Comparison of ENCODE assay signal across 8 cellular contexts in the genomic region with DNA sequence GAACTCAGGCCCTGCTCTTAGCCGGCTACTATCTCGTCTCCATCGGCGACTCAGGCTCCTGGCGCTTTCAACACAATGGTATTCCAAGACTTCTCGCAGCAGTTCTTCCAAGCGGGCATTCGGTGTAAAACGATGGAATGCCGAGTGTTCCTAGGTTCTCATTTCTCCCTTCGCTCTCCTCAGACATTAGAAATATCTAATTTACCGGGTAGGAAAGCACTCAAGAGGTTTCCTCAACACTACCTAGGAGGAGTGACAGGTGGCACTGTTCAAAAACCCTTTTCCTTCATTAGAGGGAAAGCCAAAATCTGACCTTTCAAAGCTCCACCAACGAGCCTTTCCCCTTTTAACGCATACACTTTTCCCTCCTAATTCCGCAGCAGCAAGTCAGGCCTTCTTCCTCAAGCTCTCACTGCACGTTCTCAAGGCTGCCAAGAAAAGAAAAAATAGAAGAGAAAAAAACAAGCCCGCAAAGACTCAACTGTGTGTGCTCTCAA. TPM values are rescaled to one million over a fixed set of nuclear protein-coding genes. Genes with fewer than 3 reads are reported as not detected.
DNase-seq lines count a peak whose midpoint lies in the region; ATAC-seq, FAIRE-seq and TF ChIP-seq lines count a peak whose summit lies in the region.

No MANE protein-coding gene starts in this region.

- FAIRE-seq in endothelial cell of umbilical vein (lab: Jason Lieb, UNC), result peak; percentile 62

- CTCF ChIA-PET in endothelial cell of umbilical vein (lab: Charles Lee), result interaction anchor here (0.6 to 3.8 kb wide), 14 partner anchors 17 to 336 kb away, joined by 3 to 62 read pairs (median 4); partner anchors contain the start of genes PTTG1IP, SLX9 and SUMO3

- TF ChIP-seq CTCF in endothelial cell of umbilical vein (IDR thresholded peaks at IDR 0.05; ENCODE audit: extremely low read depth in 1 of 2, insufficient read depth in 1 of 2, low read depth in 1 of 2, low read length in 2 of 2), result peak in 1 of 2 donors; percentile 26

- H3K4me3 ChIP-seq in SK-N-MC (peak overlapping the region; percentile 89), endothelial cell of umbilical vein (replicated peaks in 1 of 3; ENCODE audit: insufficient read depth in 1 of 3, low read depth in 1 of 3, low read length in 3 of 3) (peak overlapping the region; percentile 57 to 97 (median 94))

- peaks cover 58% of the 10 kb centered on the region for H3K79me2 ChIP-seq in endothelial cell of umbilical vein (ENCODE audit: control insufficient read depth, insufficient read depth, low read length)

- peaks cover 23 to 60% (median 52%) of the 10 kb centered on the region in 4 donors for H3K4me1 Mint-ChIP-seq in naive thymus-derived CD8-positive, alpha-beta T cell

- dilution Hi-C loops in endothelial cell of umbilical vein (cut with MboI; ENCODE audit: extremely low pct_ligation_motif_present, low sequenced_read_pairs), result no loop called here

- H3K9me3 Mint-ChIP-seq in naive thymus-derived CD8-positive, alpha-beta T cell, result no peaks in the 10 kb centered on the region

- intact Hi-C loops in Right ventricle myocardium superior (cut with DNase I), result loop anchor here (5.0 kb wide), 1 partner anchor 76 kb away; no protein-coding TSS in a partner anchor
- intact Hi-C loops in left ventricle myocardium superior (cut with micrococcal nuclease), result no loop called here
- intact Hi-C loops in endothelial cell of umbilical vein (cut with micrococcal nuclease), result loop anchor here (1.0 to 2.0 kb wide), 4 partner anchors 45 to 132 kb away; no protein-coding TSS in a partner anchor

- H3K9me3 ChIP-seq in SK-N-MC (ENCODE audit: low read depth, low read length), result no peaks in the 10 kb centered on the region
- no peaks in the 10 kb centered on the region for H3K9me3 ChIP-seq in endothelial cell of umbilical vein (replicated peaks; ENCODE audit: control insufficient read depth, insufficient read depth, low read length)

- H3K27ac ChIP-seq in SK-N-MC (peak overlapping the region; percentile 81), endothelial cell of umbilical vein (ENCODE audit: insufficient read depth, low read depth, low read length) (peak overlapping the region; percentile 54)

- peak overlapping the region; percentile 64 to 99 (median 95) for H3K27ac Mint-ChIP-seq in naive thymus-derived CD8-positive, alpha-beta T cell

- ATAC-seq in Right ventricle myocardium superior (ENCODE audit: poor library complexity) (peak; percentile 45), left ventricle myocardium superior (no peak), HG02938 (IDR thresholded peaks at IDR 0.05; ENCODE audit: unreplicated experiment) (peak; percentile 29), HG02642 (IDR thresholded peaks at IDR 0.05; ENCODE audit: poor library complexity, unreplicated experiment) (no peak)
- peak; percentile 58 to 71 for ATAC-seq in naive thymus-derived CD8-positive, alpha-beta T cell

- TF ChIP-seq POLR2A in endothelial cell of umbilical vein (IDR thresholded peaks at IDR 0.05; ENCODE audit: low read depth, low read length), result no peak

- DNase-seq in Right ventricle myocardium superior (no peak), left ventricle myocardium superior (no peak), SK-N-MC (ENCODE audit: low read depth, low spot score) (no peak), endothelial cell of umbilical vein (ENCODE audit: low read depth, low spot score) (peak; percentile 39), putamen (ENCODE audit: low spot score) (no peak)
- DNase-seq in naive thymus-derived CD8-positive, alpha-beta T cell, result peak in 4 of 10 donors; percentile 30 to 53 (median 44)

- H3K27me3 Mint-ChIP-seq in naive thymus-derived CD8-positive, alpha-beta T cell, result no peaks in the 10 kb centered on the region

- peak overlapping the region; percentile 92 for H3K4me2 ChIP-seq in endothelial cell of umbilical vein (ENCODE audit: insufficient read depth, low read length)

- TSS peak; percentile 37 for BruUV-seq in endothelial cell of umbilical vein (replicated peaks; lab: Mats Ljungman, UMichigan)

- peaks cover 0 to 50% (median 5%) of the 10 kb centered on the region in 3 donors for H3K36me3 Mint-ChIP-seq in naive thymus-derived CD8-positive, alpha-beta T cell

- POLR2A ChIA-PET in endothelial cell of umbilical vein (lab: Charles Lee), result interaction anchor here (1.1 kb wide), 1 partner anchor 17 kb away, joined by 3 read pairs; the partner anchor contains the start of gene SUMO3
- POLR2A ChIA-PET in naive thymus-derived CD8-positive, alpha-beta T cell (lab: Charles Lee), result interaction anchor here (0.7 to 4.1 kb wide), 13 partner anchors 14 to 198 kb away, joined by 3 to 35 read pairs (median 5); partner anchors contain the start of genes PTTG1IP, SLX9 and SUMO3

- no peaks in the 10 kb centered on the region for H3K9me1 ChIP-seq in endothelial cell of umbilical vein (replicated peaks; ENCODE audit: control insufficient read depth, extremely low read depth, insufficient read depth, low read length)

- H3K36me3 ChIP-seq in SK-N-MC (ENCODE audit: insufficient read depth, low read length) (peaks cover 73% of the 10 kb centered on the region), endothelial cell of umbilical vein (ENCODE audit: control insufficient read depth in 2 of 2, extremely low read depth in 1 of 2, insufficient read depth in 2 of 2, low read length in 2 of 2) (peaks cover 2 to 6% of the 10 kb centered on the region in 2 experiments)

- H2AFZ ChIP-seq in endothelial cell of umbilical vein (ENCODE audit: low read depth, low read length), result peak overlapping the region; percentile 95

- H3K27me3 ChIP-seq in endothelial cell of umbilical vein (ENCODE audit: control insufficient read depth in 2 of 2, insufficient read depth in 2 of 2, low read length in 2 of 2), result no peaks in the 10 kb centered on the region

- H3K9ac ChIP-seq in SK-N-MC (ENCODE audit: insufficient read length), result peak overlapping the region; percentile 98
- H3K9ac ChIP-seq in endothelial cell of umbilical vein (replicated peaks; ENCODE audit: extremely low read depth, insufficient read depth, low read length), result peak overlapping the region; percentile 84

- peaks cover 20% of the 10 kb centered on the region for H3K4me1 ChIP-seq in endothelial cell of umbilical vein (ENCODE audit: control insufficient read depth, extremely low read depth, insufficient read depth, low read length)

- peak overlapping the region; percentile 92 to 99 (median 97) for H3K4me3 Mint-ChIP-seq in naive thymus-derived CD8-positive, alpha-beta T cell

- peaks cover 2% of the 10 kb centered on the region for H4K20me1 ChIP-seq in endothelial cell of umbilical vein (replicated peaks; ENCODE audit: control insufficient read depth, extremely low read depth, insufficient read depth, low read length)

TF ChIP-seq in endothelial cell of umbilical vein, 7 proteins besides CTCF, POLR2A, EP300 and RAD21:
- no peak for TF ChIP-seq GATA2 (IDR thresholded peaks at IDR 0.05; ENCODE audit: insufficient read depth, insufficient read length, low read depth, low read length)
- no peak for TF ChIP-seq MYC (IDR thresholded peaks at IDR 0.05; ENCODE audit: low read depth, low read length)
- TF ChIP-seq POLR2AphosphoS5 (IDR thresholded peaks at IDR 0.05; ENCODE audit: insufficient read depth, low read depth, low read length), result no peak
- TF ChIP-seq, protein P1, sequence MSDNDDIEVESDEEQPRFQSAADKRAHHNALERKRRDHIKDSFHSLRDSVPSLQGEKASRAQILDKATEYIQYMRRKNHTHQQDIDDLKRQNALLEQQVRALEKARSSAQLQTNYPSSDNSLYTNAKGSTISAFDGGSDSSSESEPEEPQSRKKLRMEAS (IDR thresholded peaks at IDR 0.05; ENCODE audit: insufficient read depth, insufficient read length), result no peak
- TF ChIP-seq EZH2 (IDR thresholded peaks at IDR 0.05; ENCODE audit: borderline replicate concordance, low read depth, low read length, severe bottlenecking), result no peak
- TF ChIP-seq FOS (IDR thresholded peaks at IDR 0.05; ENCODE audit: borderline replicate concordance, insufficient read depth, low read length), result no peak
- TF ChIP-seq JUN (IDR thresholded peaks at IDR 0.05; ENCODE audit: borderline replicate concordance, insufficient read depth, insufficient read length, low read depth), result no peak

RNA-seq across cellular contexts. Expression of gene UBE2G2, which starts 0.6 kb away (rescaled TPM):
- total RNA-seq in Right ventricle myocardium superior, result 64.5 TPM
- total RNA-seq in left ventricle myocardium superior, result 70.0 TPM
- 114 and 117 TPM in 2 replicates for total RNA-seq in endothelial cell of umbilical vein
- polyA plus RNA-seq in endothelial cell of umbilical vein, result 86.4 and 95.0 TPM in 2 replicates
- 90.1 and 97.5 TPM in 2 replicates for polyA plus RNA-seq in endothelial cell of umbilical vein (2011; cell fraction: cytosol; rRNA removed)
- polyA plus RNA-seq in endothelial cell of umbilical vein (2011; cell fraction: nucleus; rRNA removed), result 200 and 203 TPM in 2 replicates
- polyA plus RNA-seq in endothelial cell of umbilical vein (2012), result 126 and 142 TPM in 2 replicates
- 158 TPM in 2 replicates for polyA minus RNA-seq in endothelial cell of umbilical vein
- 57.2 TPM for polyA minus RNA-seq in endothelial cell of umbilical vein (2011; cell fraction: cytosol; rRNA and poly(A)+ RNA removed)
- 87.5 and 102 TPM in 2 replicates for polyA minus RNA-seq in endothelial cell of umbilical vein (2011; cell fraction: nucleus; rRNA and poly(A)+ RNA removed)
- total RNA-seq in naive thymus-derived CD8-positive, alpha-beta T cell, result 100 to 1,000 TPM; 167 to 186 TPM
- polyA plus RNA-seq in naive thymus-derived CD8-positive, alpha-beta T cell, result 10 to 100 TPM; 56.2 to 72.8 (median 62.3) TPM

RNA-seq across cellular contexts. Expression of gene SUMO3, which starts 16.8 kb away (rescaled TPM):
- total RNA-seq in Right ventricle myocardium superior (66.5 TPM), left ventricle myocardium superior (72.2 TPM), endothelial cell of umbilical vein (99.7 and 102 TPM in 2 replicates)
- polyA plus RNA-seq in endothelial cell of umbilical vein, result 109 and 123 TPM in 2 replicates
- polyA plus RNA-seq in endothelial cell of umbilical vein (2011; cell fraction: cytosol; rRNA removed), result 115 and 130 TPM in 2 replicates
- polyA plus RNA-seq in endothelial cell of umbilical vein (2011; cell fraction: nucleus; rRNA removed), result 46.3 and 55.9 TPM in 2 replicates
- polyA plus RNA-seq in endothelial cell of umbilical vein (2012), result 107 and 137 TPM in 2 replicates
- polyA minus RNA-seq in endothelial cell of umbilical vein, result 79.8 and 101 TPM in 2 replicates
- polyA minus RNA-seq in endothelial cell of umbilical vein (2011; cell fraction: cytosol; rRNA and poly(A)+ RNA removed), result 50.6 TPM
- 21.6 and 22.3 TPM in 2 replicates for polyA minus RNA-seq in endothelial cell of umbilical vein (2011; cell fraction: nucleus; rRNA and poly(A)+ RNA removed)
- 10 to 100 TPM; 50.2 to 54.6 TPM for total RNA-seq in naive thymus-derived CD8-positive, alpha-beta T cell
- 10 to 100 TPM; 82.8 to 94.1 (median 86.7) TPM for polyA plus RNA-seq in naive thymus-derived CD8-positive, alpha-beta T cell

Comparison
In these comparisons a context has a peak if more than half of its experiments do, and no peak if none do; other contexts are left out.
1. ATAC-seq: peak in Right ventricle myocardium superior (single experiment), HG02938 (single experiment) and naive thymus-derived CD8-positive, alpha-beta T cell (2 of 2); none in left ventricle myocardium superior (single experiment) and HG02642 (single experiment).